Comparison of ENCODE assay signal across 14 cellular contexts in genomic region chr10:86782691-86783418, GRCh38. TPM values are rescaled to one million over a fixed set of nuclear protein-coding genes. Genes with fewer than 3 reads are reported as not detected.
DNase-seq lines count a peak whose midpoint lies in the region; ATAC-seq and TF ChIP-seq lines count a peak whose summit lies in the region.
"Had no signal": no experiment of that assay in that cellular context is flagged by ENCODE, and none has a peak within 500 bp of the region (broad histone marks: within the 10 kb centered on the region; RNA-seq: fewer than 3 reads in every experiment).

No MANE protein-coding gene starts in this region.

- H3K4me3 ChIP-seq in skeletal muscle tissue (ENCODE audit: low read length in 3 of 3): peak overlapping the region in 1 of 3 donors; percentile 12
- no peak overlapping the region for H3K4me3 ChIP-seq in spleen
- H3K4me3 ChIP-seq: breast epithelium had no signal

- 76 to 97% (median 85%) methylated on average over 1 of the region's 1 CpG for WGBS in spleen, 5 donors

- intact Hi-C loops in spleen (cut with DNase I; ENCODE audit: low total_unique reads): no loop called here

- DNase-seq in MV-4-11 (lab: John Stamatoyannopoulos, UW): peak; percentile 17
- no peak for DNase-seq in T-helper 2 cell
- DNase-seq in spleen: no peak
- DNase-seq: activated CD4-positive, alpha-beta T cell treated with anti-CD3 and anti-CD28 coated beads for 1 hour; Caco-2; NCI-H146; stimulated activated CD4-positive, alpha-beta T cell treated with anti-CD3 and anti-CD28 coated beads, Interleukin-15, amount 100 ng/mL, for 24 hours had no signal

- TF ChIP-seq POLR2A in spleen (IDR thresholded peaks at IDR 0.05): no peak

- H3K27me3 ChIP-seq in skeletal muscle tissue (ENCODE audit: control insufficient read depth in 3 of 3, insufficient read depth in 3 of 3, low read length in 3 of 3): no peaks in the 10 kb centered on the region
- H3K27me3 ChIP-seq in spleen (replicated peaks in 1 of 7): peaks cover 0 to 9% (median 0%) of the 10 kb centered on the region in 7 donors
- H3K27me3 ChIP-seq: breast epithelium had no signal

- peak overlapping the region in 1 of 3 donors; percentile 9 for H3K9ac ChIP-seq in skeletal muscle tissue (ENCODE audit: low read depth in 1 of 3, low read length in 3 of 3)

- no peak for TF ChIP-seq CTCF in spleen (IDR thresholded peaks at IDR 0.05 in 8 of 11, conservative IDR thresholded peaks at IDR 0.05 in 3 of 11)

- no peaks in the 10 kb centered on the region for H3K9me3 ChIP-seq in skeletal muscle tissue (ENCODE audit: control insufficient read depth in 3 of 3, low read length in 3 of 3)
- H3K9me3 ChIP-seq in spleen: peaks cover 0 to 17% (median 7%) of the 10 kb centered on the region in 8 donors
- H3K9me3 ChIP-seq: breast epithelium, Caco-2 had no signal

- peak; percentile 58 for ATAC-seq in GM19023 (IDR thresholded peaks at IDR 0.05; ENCODE audit: unreplicated experiment)
- ATAC-seq in HG02588 (IDR thresholded peaks at IDR 0.05; ENCODE audit: unreplicated experiment): peak; percentile 54
- no peak for ATAC-seq in GM18873 (IDR thresholded peaks at IDR 0.05; ENCODE audit: low FRiP score, unreplicated experiment)
- ATAC-seq: HCT116, HepG2 had no signal

- H3K36me3 ChIP-seq in skeletal muscle tissue (ENCODE audit: control insufficient read depth in 3 of 3, insufficient read depth in 3 of 3, low read length in 3 of 3): no peaks in the 10 kb centered on the region
- no peaks in the 10 kb centered on the region for H3K36me3 ChIP-seq in spleen
- H3K36me3 ChIP-seq: breast epithelium had no signal

- peak overlapping the region; percentile 67 for H3K27ac ChIP-seq in skeletal muscle tissue (ENCODE audit: low read depth, low read length)
- H3K27ac ChIP-seq in spleen: no peak overlapping the region
- H3K27ac ChIP-seq: breast epithelium had no signal

- H3K4me1 ChIP-seq in skeletal muscle tissue (ENCODE audit: control insufficient read depth in 3 of 3, insufficient read depth in 3 of 3, low read length in 3 of 3) (peaks cover 25 to 31% (median 27%) of the 10 kb centered on the region in 3 donors), spleen (peaks cover 0 to 3% (median 0%) of the 10 kb centered on the region in 6 donors)
- H3K4me1 ChIP-seq: Caco-2 had no signal

RNA-seq across cellular contexts. Expression of gene BMPR1A, which starts 26.4 kb away (rescaled TPM):
- total RNA-seq in skeletal muscle tissue (42.3 TPM), spleen (10 to 100 TPM in 5 of 7 donors, 1 to 10 TPM in 2; 8.3 to 17.9 (median 12.4) TPM)
- 1 to 10 TPM; 1.3 to 2.6 (median 1.8) TPM for polyA plus RNA-seq in spleen
